Comparison of ENCODE assay signal across 1 cellular context in genomic region chr1:212558665-212559480, GRCh38.
TF ChIP-seq lines count a peak whose summit lies in the region.

No MANE protein-coding gene starts in this region.

TF ChIP-seq in WTC11, 78 proteins besides CTCF, POLR2A, EP300 and RAD21 (continued from another document):
- TF ChIP-seq ARID4B (CRISPR knock-in tag; IDR thresholded peaks at IDR 0.05; ENCODE audit: borderline replicate concordance): no peak
- TF ChIP-seq JUN (CRISPR knock-in tag; IDR thresholded peaks at IDR 0.05): peak; percentile 40; the same call in 1 of the 2 replicates
- no peak for TF ChIP-seq RELA (CRISPR knock-in tag; IDR thresholded peaks at IDR 0.05; ENCODE audit: borderline replicate concordance)
- TF ChIP-seq NR2C2 (CRISPR knock-in tag; IDR thresholded peaks at IDR 0.05): 0 out of 2 replicates have a peak, but pooled peaks have one; percentile 36
- TF ChIP-seq ZNF138 (CRISPR knock-in tag; conservative IDR thresholded peaks at IDR 0.05): no peak
- TF ChIP-seq ELF4 (CRISPR knock-in tag; IDR thresholded peaks at IDR 0.05; ENCODE audit: low read depth): 0 out of 2 replicates have a peak, but pooled peaks have one; percentile 48
- no peak for TF ChIP-seq ETV6 (CRISPR knock-in tag; IDR thresholded peaks at IDR 0.05)
- 0 out of 2 replicates have a peak, but pooled peaks have one; percentile 40 for TF ChIP-seq E2F1 (CRISPR knock-in tag; IDR thresholded peaks at IDR 0.05)
- TF ChIP-seq CREM (CRISPR knock-in tag; IDR thresholded peaks at IDR 0.05): peak; percentile 87
- peak; percentile 46 for TF ChIP-seq E2F5 (CRISPR knock-in tag; IDR thresholded peaks at IDR 0.05)
- 0 out of 2 replicates have a peak, but pooled peaks have one; percentile 63 for TF ChIP-seq MLX (CRISPR knock-in tag; IDR thresholded peaks at IDR 0.05)
- no peak for TF ChIP-seq TEAD4 (CRISPR knock-in tag; IDR thresholded peaks at IDR 0.05)
TF ChIP-seq in WTC11: peak in this region for 11.
